1 cellular context compared by ENCODE assay signal in genomic region chr2:233854241-233854981, GRCh38.
TF ChIP-seq lines count a peak whose summit lies in the region.

Gene HJURP, minus strand, starts transcription at chr2:233854535. Its CDS starts 35 bp downstream, at chr2:233854500.

TF ChIP-seq in HepG2, 621 proteins besides CTCF, POLR2A, EP300 and RAD21 (continued from another document and continues in another):
- TF ChIP-seq THYN1 (CRISPR knock-in tag; IDR thresholded peaks at IDR 0.05; ENCODE audit: borderline replicate concordance, low read depth), result no peak; the same call in 1 of the 2 replicates
- no peak for TF ChIP-seq NFIB (CRISPR knock-in tag; IDR thresholded peaks at IDR 0.05; ENCODE audit: borderline replicate concordance)
- no peak for TF ChIP-seq RNF219 (CRISPR knock-in tag; IDR thresholded peaks at IDR 0.05)
- TF ChIP-seq ETV6 (CRISPR knock-in tag; conservative IDR thresholded peaks at IDR 0.05), result no peak; the same call in 1 of the 2 replicates
- no peak for TF ChIP-seq ESRRA (CRISPR knock-in tag; IDR thresholded peaks at IDR 0.05; ENCODE audit: low read depth)
- TF ChIP-seq ZIK1 (CRISPR knock-in tag; IDR thresholded peaks at IDR 0.05; ENCODE audit: borderline replicate concordance, low read depth), result no peak
- no peak for TF ChIP-seq GLMP (CRISPR knock-in tag; IDR thresholded peaks at IDR 0.05; ENCODE audit: borderline replicate concordance)
- peak; percentile 73; the same call in 1 of the 2 replicates for TF ChIP-seq ZNF331 (CRISPR knock-in tag; IDR thresholded peaks at IDR 0.05)
- peak; percentile 85 for TF ChIP-seq ZBTB34 (CRISPR knock-in tag; IDR thresholded peaks at IDR 0.05)
- TF ChIP-seq JUN (CRISPR knock-in tag; IDR thresholded peaks at IDR 0.05), result no peak
- TF ChIP-seq SCMH1 (CRISPR knock-in tag; IDR thresholded peaks at IDR 0.05; ENCODE audit: borderline replicate concordance), result no peak
- peak; percentile 93 for TF ChIP-seq MTERF4 (CRISPR knock-in tag; IDR thresholded peaks at IDR 0.05)
- TF ChIP-seq SP5 (CRISPR knock-in tag; IDR thresholded peaks at IDR 0.05; ENCODE audit: borderline replicate concordance, low read depth), result no peak
- TF ChIP-seq ZFYVE20 (CRISPR knock-in tag; IDR thresholded peaks at IDR 0.05; ENCODE audit: borderline replicate concordance, low read depth), result 0 out of 2 replicates have a peak, but pooled peaks have one; percentile 41
- TF ChIP-seq ZNF430 (CRISPR knock-in tag; IDR thresholded peaks at IDR 0.05), result peak; percentile 59; the same call in 1 of the 2 replicates
- no peak for TF ChIP-seq ONECUT2 (CRISPR knock-in tag; IDR thresholded peaks at IDR 0.05)
- TF ChIP-seq MLLT10 (CRISPR knock-in tag; IDR thresholded peaks at IDR 0.05), result no peak
- TF ChIP-seq ZNF292 (CRISPR knock-in tag; IDR thresholded peaks at IDR 0.05; ENCODE audit: borderline replicate concordance, low read depth), result no peak; the same call in none of the 2 replicates
- peak; percentile 81; the same call in 1 of the 2 replicates for TF ChIP-seq IRF9 (CRISPR knock-in tag; IDR thresholded peaks at IDR 0.05; ENCODE audit: borderline replicate concordance)
- TF ChIP-seq ZNF121 (CRISPR knock-in tag; IDR thresholded peaks at IDR 0.05), result no peak
- TF ChIP-seq E2F1 (CRISPR knock-in tag; IDR thresholded peaks at IDR 0.05), result peak; percentile 98
- TF ChIP-seq ZNF143 (CRISPR knock-in tag; IDR thresholded peaks at IDR 0.05), result 0 out of 2 replicates have a peak, but pooled peaks have one; percentile 2
- peak; percentile 86 for TF ChIP-seq TAF1 (CRISPR knock-in tag; IDR thresholded peaks at IDR 0.05)
- peak; percentile 42; the same call in 1 of the 2 replicates for TF ChIP-seq PRDM15 (CRISPR knock-in tag; IDR thresholded peaks at IDR 0.05)
- no peak for TF ChIP-seq ATM (IDR thresholded peaks at IDR 0.05; ENCODE audit: borderline replicate concordance)
- no peak for TF ChIP-seq SETDB1 (CRISPR knock-in tag; IDR thresholded peaks at IDR 0.05; ENCODE audit: borderline replicate concordance)
- TF ChIP-seq STAT5B (CRISPR knock-in tag; IDR thresholded peaks at IDR 0.05), result no peak
- no peak for TF ChIP-seq NR2F1 (CRISPR knock-in tag; IDR thresholded peaks at IDR 0.05)
- TF ChIP-seq SNRNP70 (IDR thresholded peaks at IDR 0.05; ENCODE audit: low read depth, low read length), result no peak
- TF ChIP-seq XBP1 (CRISPR knock-in tag; IDR thresholded peaks at IDR 0.05), result no peak
- no peak for TF ChIP-seq ZFP41 (CRISPR knock-in tag; IDR thresholded peaks at IDR 0.05; ENCODE audit: borderline replicate concordance)
- no peak for TF ChIP-seq ZBTB33 (CRISPR knock-in tag; IDR thresholded peaks at IDR 0.05)
- no peak for TF ChIP-seq RBM22 (optimal IDR thresholded peaks at IDR 0.05; ENCODE audit: low read length)
- no peak for TF ChIP-seq ZNF343 (CRISPR knock-in tag; IDR thresholded peaks at IDR 0.05)
- TF ChIP-seq LBX2 (CRISPR knock-in tag; IDR thresholded peaks at IDR 0.05; ENCODE audit: borderline replicate concordance), result no peak
- no peak; the same call in 1 of the 2 replicates for TF ChIP-seq IRF2 (CRISPR knock-in tag; IDR thresholded peaks at IDR 0.05)
- no peak for TF ChIP-seq BCL6 (CRISPR knock-in tag; IDR thresholded peaks at IDR 0.05)
- TF ChIP-seq RBM39 (IDR thresholded peaks at IDR 0.05; ENCODE audit: low read depth, low read length, poor library complexity, severe bottlenecking), result peak; percentile 70
- no peak for TF ChIP-seq TRIM22 (IDR thresholded peaks at IDR 0.05)
- no peak for TF ChIP-seq ZNF34 (CRISPR knock-in tag; IDR thresholded peaks at IDR 0.05; ENCODE audit: borderline replicate concordance)
- TF ChIP-seq JARID2 (CRISPR knock-in tag; IDR thresholded peaks at IDR 0.05; ENCODE audit: insufficient replicate concordance), result no peak
- no peak for TF ChIP-seq PBX2 (CRISPR knock-in tag; IDR thresholded peaks at IDR 0.05)
- no peak for TF ChIP-seq ZBTB21 (CRISPR knock-in tag; IDR thresholded peaks at IDR 0.05)
- TF ChIP-seq ARNT (IDR thresholded peaks at IDR 0.05), result no peak
- no peak for TF ChIP-seq MIER2 (CRISPR knock-in tag; IDR thresholded peaks at IDR 0.05)
- TF ChIP-seq ATF1 (CRISPR knock-in tag; IDR thresholded peaks at IDR 0.05), result peak; percentile 55; the same call in 1 of the 2 replicates
